Comparison of ENCODE assay signal across 12 cellular contexts in the genomic region with DNA sequence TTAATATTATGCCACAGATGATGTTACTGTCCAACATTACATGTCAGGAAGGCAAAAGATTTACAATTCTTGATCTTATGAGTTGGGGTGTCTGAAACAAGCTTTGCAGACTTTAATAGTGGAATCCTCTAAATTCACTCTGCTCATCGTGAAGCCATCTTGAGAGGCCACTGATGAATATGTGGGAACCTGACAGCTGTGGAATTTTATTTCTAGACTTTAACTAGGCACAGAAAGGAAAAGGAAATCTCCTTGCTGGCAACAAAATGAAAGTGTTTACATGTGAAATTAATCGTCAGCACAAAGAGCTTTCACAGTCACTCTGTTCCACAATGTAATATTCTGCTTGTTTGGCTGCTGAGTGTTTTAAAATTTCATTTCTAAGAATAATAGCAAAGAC. TPM values are rescaled to one million over a fixed set of nuclear protein-coding genes. Genes with fewer than 3 reads are reported as not detected.
DNase-seq lines count a peak whose midpoint lies in the region; ATAC-seq and TF ChIP-seq lines count a peak whose summit lies in the region.
"Had no signal": no experiment of that assay in that cellular context is flagged by ENCODE, and none has a peak within 500 bp of the region (broad histone marks: within the 10 kb centered on the region; RNA-seq: fewer than 3 reads in every experiment).

No MANE protein-coding gene starts in this region.

- CTCF ChIA-PET in activated CD4-positive, alpha-beta T cell treated with anti-CD3 and anti-CD28 coated beads, Interleukin-2, amount 10 ng/mL, durations not matched to agents 7 days and 5 days (lab: Charles Lee) = interaction anchor here (0.9 to 1.6 kb wide), 2 partner anchors 16 to 22 kb away, joined by 3 read pairs; no protein-coding TSS in a partner anchor
- CTCF ChIA-PET in WTC11 (lab: Charles Lee) = interaction anchor here (0.9 to 1.5 kb wide), 2 partner anchors 14 to 191 kb away, joined by 3 to 5 read pairs; no protein-coding TSS in a partner anchor

- H3K27ac Mint-ChIP-seq in activated CD4-positive, alpha-beta T cell treated with anti-CD3 and anti-CD28 coated beads, Interleukin-2, amount 10 ng/mL, durations not matched to agents 7 days and 5 days = peak overlapping the region; percentile 74
- H3K27ac Mint-ChIP-seq in WTC11 = peak overlapping the region; percentile 87

- H3K27ac ChIP-seq in stomach = peak overlapping the region in 4 of 5 donors; percentile 3 to 75 (median 48)
- H3K27ac ChIP-seq: suprapubic skin had no signal

- peaks cover 6% of the 10 kb centered on the region for H3K36me3 Mint-ChIP-seq in activated CD4-positive, alpha-beta T cell treated with anti-CD3 and anti-CD28 coated beads, Interleukin-2, amount 10 ng/mL, durations not matched to agents 7 days and 5 days (ENCODE audit: low read depth)
- H3K36me3 Mint-ChIP-seq in WTC11 = no peaks in the 10 kb centered on the region

- H3K27me3 Mint-ChIP-seq in activated CD4-positive, alpha-beta T cell treated with anti-CD3 and anti-CD28 coated beads, Interleukin-2, amount 10 ng/mL, durations not matched to agents 7 days and 5 days = no peaks in the 10 kb centered on the region
- no peaks in the 10 kb centered on the region for H3K27me3 Mint-ChIP-seq in WTC11 (ENCODE audit: low read depth)

- peaks cover 39% of the 10 kb centered on the region for H3K4me1 Mint-ChIP-seq in activated CD4-positive, alpha-beta T cell treated with anti-CD3 and anti-CD28 coated beads, Interleukin-2, amount 10 ng/mL, durations not matched to agents 7 days and 5 days
- peaks cover 93% of the 10 kb centered on the region for H3K4me1 Mint-ChIP-seq in WTC11

- H3K4me1 ChIP-seq in stomach = peaks cover 10 to 58% (median 43%) of the 10 kb centered on the region in 4 donors

- no peaks in the 10 kb centered on the region for H3K27me3 ChIP-seq in stomach
- H3K27me3 ChIP-seq: suprapubic skin had no signal

- no peak for TF ChIP-seq CTCF in WTC11 (IDR thresholded peaks at IDR 0.05)
- TF ChIP-seq CTCF in stomach (IDR thresholded peaks at IDR 0.05) = no peak

- TF ChIP-seq EP300 in stomach (IDR thresholded peaks at IDR 0.05) = no peak

- no peak for DNase-seq in activated CD4-positive, alpha-beta T cell treated with anti-CD3 and anti-CD28 coated beads, Interleukin-2, amount 10 ng/mL, durations not matched to agents 7 days and 5 days
- no peak for DNase-seq in activated CD4-positive, alpha-beta T cell treated with anti-CD3 and anti-CD28 coated beads for 1 hour
- no peak for DNase-seq in WTC11 (ENCODE audit: low spot score)
- peak; percentile 34 for DNase-seq in inferior parietal cortex (ENCODE audit: extremely low spot score)
- DNase-seq in stomach = no peak
- DNase-seq in GM19238 (ENCODE audit: insufficient read length, low spot score) = no peak
- DNase-seq in SIG-M5 (lab: John Stamatoyannopoulos, UW) = no peak
- DNase-seq: activated CD4-positive, alpha-beta T cell treated with anti-CD3 and anti-CD28 coated beads for 48 hours; NCI-H1694 treated with DMSO at 0.1 percent for 48 hours; stimulated activated CD4-positive, alpha-beta T cell treated with anti-CD3 and anti-CD28 coated beads, Interleukin-1b, Interleukin-23, amount 100 ng/mL, for 48 hours had no signal

- peak overlapping the region in 1 of 4 donors; percentile 24 for H3K4me3 ChIP-seq in stomach
- H3K4me3 ChIP-seq: suprapubic skin had no signal

- H3K4me3 Mint-ChIP-seq in activated CD4-positive, alpha-beta T cell treated with anti-CD3 and anti-CD28 coated beads, Interleukin-2, amount 10 ng/mL, durations not matched to agents 7 days and 5 days = peak overlapping the region; percentile 61
- H3K4me3 Mint-ChIP-seq in WTC11 = no peak overlapping the region

- POLR2A ChIA-PET in activated CD4-positive, alpha-beta T cell treated with anti-CD3 and anti-CD28 coated beads, Interleukin-2, amount 10 ng/mL, durations not matched to agents 7 days and 5 days (lab: Charles Lee) = no interaction called here
- POLR2A ChIA-PET in WTC11 (lab: Charles Lee) = no interaction called here

- H3K9me3 ChIP-seq in stomach = no peaks in the 10 kb centered on the region
- H3K9me3 ChIP-seq: suprapubic skin had no signal

- H3K9me3 Mint-ChIP-seq in activated CD4-positive, alpha-beta T cell treated with anti-CD3 and anti-CD28 coated beads, Interleukin-2, amount 10 ng/mL, durations not matched to agents 7 days and 5 days = no peaks in the 10 kb centered on the region
- no peaks in the 10 kb centered on the region for H3K9me3 Mint-ChIP-seq in WTC11

- WGBS in stomach, 5 donors = 32 to 38% (median 35%) methylated on average over 2 of the region's 2 CpGs

- intact Hi-C loops in stomach (cut with DNase I; ENCODE audit: low total_unique reads) = no loop called here

- TF ChIP-seq POLR2A in stomach (IDR thresholded peaks at IDR 0.05) = no peak

- H3K36me3 ChIP-seq in stomach = no peaks in the 10 kb centered on the region
- H3K36me3 ChIP-seq: suprapubic skin had no signal

- ATAC-seq in WTC11 (no peak), HG03159 (IDR thresholded peaks at IDR 0.05; ENCODE audit: unreplicated experiment) (no peak)

TF ChIP-seq in WTC11, 78 proteins besides CTCF, POLR2A, EP300 and RAD21:
- TF ChIP-seq ZNF671 (CRISPR knock-in tag; IDR thresholded peaks at IDR 0.05) (no peak), ZBTB21 (CRISPR knock-in tag; IDR thresholded peaks at IDR 0.05; ENCODE audit: borderline replicate concordance) (no peak), GTF2I (CRISPR knock-in tag; conservative IDR thresholded peaks at IDR 0.05) (no peak), CBFB (CRISPR knock-in tag; IDR thresholded peaks at IDR 0.05; ENCODE audit: low read depth) (no peak), ZNF232 (CRISPR knock-in tag; IDR thresholded peaks at IDR 0.05) (no peak), SP1 (CRISPR knock-in tag; conservative IDR thresholded peaks at IDR 0.05) (no peak), CREM (CRISPR knock-in tag; IDR thresholded peaks at IDR 0.05) (no peak), ZNF121 (CRISPR knock-in tag; IDR thresholded peaks at IDR 0.05) (no peak)
- TF ChIP-seq, protein P1, sequence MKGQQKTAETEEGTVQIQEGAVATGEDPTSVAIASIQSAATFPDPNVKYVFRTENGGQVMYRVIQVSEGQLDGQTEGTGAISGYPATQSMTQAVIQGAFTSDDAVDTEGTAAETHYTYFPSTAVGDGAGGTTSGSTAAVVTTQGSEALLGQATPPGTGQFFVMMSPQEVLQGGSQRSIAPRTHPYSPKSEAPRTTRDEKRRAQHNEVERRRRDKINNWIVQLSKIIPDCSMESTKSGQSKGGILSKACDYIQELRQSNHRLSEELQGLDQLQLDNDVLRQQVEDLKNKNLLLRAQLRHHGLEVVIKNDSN (CRISPR knock-in tag; IDR thresholded peaks at IDR 0.05) = no peak
- TF ChIP-seq, protein P2, sequence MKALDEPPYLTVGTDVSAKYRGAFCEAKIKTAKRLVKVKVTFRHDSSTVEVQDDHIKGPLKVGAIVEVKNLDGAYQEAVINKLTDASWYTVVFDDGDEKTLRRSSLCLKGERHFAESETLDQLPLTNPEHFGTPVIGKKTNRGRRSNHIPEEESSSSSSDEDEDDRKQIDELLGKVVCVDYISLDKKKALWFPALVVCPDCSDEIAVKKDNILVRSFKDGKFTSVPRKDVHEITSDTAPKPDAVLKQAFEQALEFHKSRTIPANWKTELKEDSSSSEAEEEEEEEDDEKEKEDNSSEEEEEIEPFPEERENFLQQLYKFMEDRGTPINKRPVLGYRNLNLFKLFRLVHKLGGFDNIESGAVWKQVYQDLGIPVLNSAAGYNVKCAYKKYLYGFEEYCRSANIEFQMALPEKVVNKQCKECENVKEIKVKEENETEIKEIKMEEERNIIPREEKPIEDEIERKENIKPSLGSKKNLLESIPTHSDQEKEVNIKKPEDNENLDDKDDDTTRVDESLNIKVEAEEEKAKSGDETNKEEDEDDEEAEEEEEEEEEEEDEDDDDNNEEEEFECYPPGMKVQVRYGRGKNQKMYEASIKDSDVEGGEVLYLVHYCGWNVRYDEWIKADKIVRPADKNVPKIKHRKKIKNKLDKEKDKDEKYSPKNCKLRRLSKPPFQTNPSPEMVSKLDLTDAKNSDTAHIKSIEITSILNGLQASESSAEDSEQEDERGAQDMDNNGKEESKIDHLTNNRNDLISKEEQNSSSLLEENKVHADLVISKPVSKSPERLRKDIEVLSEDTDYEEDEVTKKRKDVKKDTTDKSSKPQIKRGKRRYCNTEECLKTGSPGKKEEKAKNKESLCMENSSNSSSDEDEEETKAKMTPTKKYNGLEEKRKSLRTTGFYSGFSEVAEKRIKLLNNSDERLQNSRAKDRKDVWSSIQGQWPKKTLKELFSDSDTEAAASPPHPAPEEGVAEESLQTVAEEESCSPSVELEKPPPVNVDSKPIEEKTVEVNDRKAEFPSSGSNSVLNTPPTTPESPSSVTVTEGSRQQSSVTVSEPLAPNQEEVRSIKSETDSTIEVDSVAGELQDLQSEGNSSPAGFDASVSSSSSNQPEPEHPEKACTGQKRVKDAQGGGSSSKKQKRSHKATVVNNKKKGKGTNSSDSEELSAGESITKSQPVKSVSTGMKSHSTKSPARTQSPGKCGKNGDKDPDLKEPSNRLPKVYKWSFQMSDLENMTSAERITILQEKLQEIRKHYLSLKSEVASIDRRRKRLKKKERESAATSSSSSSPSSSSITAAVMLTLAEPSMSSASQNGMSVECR (CRISPR knock-in tag; IDR thresholded peaks at IDR 0.05; ENCODE audit: borderline replicate concordance) = no peak
- TF ChIP-seq, protein P3, sequence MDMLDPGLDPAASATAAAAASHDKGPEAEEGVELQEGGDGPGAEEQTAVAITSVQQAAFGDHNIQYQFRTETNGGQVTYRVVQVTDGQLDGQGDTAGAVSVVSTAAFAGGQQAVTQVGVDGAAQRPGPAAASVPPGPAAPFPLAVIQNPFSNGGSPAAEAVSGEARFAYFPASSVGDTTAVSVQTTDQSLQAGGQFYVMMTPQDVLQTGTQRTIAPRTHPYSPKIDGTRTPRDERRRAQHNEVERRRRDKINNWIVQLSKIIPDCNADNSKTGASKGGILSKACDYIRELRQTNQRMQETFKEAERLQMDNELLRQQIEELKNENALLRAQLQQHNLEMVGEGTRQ (CRISPR knock-in tag; IDR thresholded peaks at IDR 0.05) = no peak
TF ChIP-seq in WTC11: peak in this region for 0.

RNA-seq across cellular contexts. Expression of a gene that starts 14.8 kb away (rescaled TPM):
- total RNA-seq in activated CD4-positive, alpha-beta T cell treated with anti-CD3 and anti-CD28 coated beads, Interleukin-2, amount 10 ng/mL, durations not matched to agents 7 days and 5 days = 10 to 100 TPM; 22.8 to 27.3 TPM
- 160 to 172 TPM (median 168 TPM) in 3 replicates for total RNA-seq in WTC11 (2021)
- 100 to 1,000 TPM in 1 of 5 donors, 10 to 100 TPM in 2, 1 to 10 TPM in 1, under 1 TPM in 1; 0.58 to 155 (median 14.5) TPM for total RNA-seq in stomach
- 10 to 100 TPM in 1 of 3 donors, 1 to 10 TPM in 2; 8.1 to 10.7 (median 9.9) TPM for polyA plus RNA-seq in stomach
